Comparison of ENCODE assay signal across 22 cellular contexts in genomic region chr2:207933396-207934045, GRCh38.
DNase-seq lines count a peak whose midpoint lies in the region; TF ChIP-seq lines count a peak whose summit lies in the region.
"Had no signal": no experiment of that assay in that cellular context is flagged by ENCODE, and none has a peak within 500 bp of the region (broad histone marks: within the 10 kb centered on the region; RNA-seq: fewer than 3 reads in every experiment).

No MANE protein-coding gene starts in this region.

- H3K27me3 ChIP-seq in breast epithelium (no peaks in the 10 kb centered on the region), mammary epithelial cell (ENCODE audit: insufficient read depth, low read length) (no peaks in the 10 kb centered on the region), NT2/D1 (ENCODE audit: insufficient read depth, insufficient read length) (no peaks in the 10 kb centered on the region), thyroid gland (no peaks in the 10 kb centered on the region), ascending aorta (no peaks in the 10 kb centered on the region)
- H3K27me3 ChIP-seq: BE2C, MG63 had no signal

- dilution Hi-C loops in mammary epithelial cell (cut with HindIII; ENCODE audit: low sequenced_read_pairs): no loop called here

- intact Hi-C loops in breast epithelium (cut with DNase I; ENCODE audit: low total_unique reads): no loop called here
- intact Hi-C loops in mammary epithelial cell (cut with micrococcal nuclease): no loop called here
- intact Hi-C loops in thyroid gland (cut with DNase I): no loop called here
- intact Hi-C loops in ascending aorta (cut with DNase I): no loop called here

- DNase-seq in breast epithelium (ENCODE audit: low spot score in 2 of 2): peak in 1 of 2 donors; percentile 24
- no peak for DNase-seq in mammary epithelial cell
- DNase-seq in NT2/D1 (ENCODE audit: low read depth, low spot score): peak; percentile 46
- DNase-seq in iPS-NIHi11 (ENCODE audit: low spot score): peak; percentile 38
- DNase-seq in thyroid gland: peak; percentile 61 to 64
- no peak for DNase-seq in ascending aorta (ENCODE audit: low spot score in 2 of 2)
- DNase-seq in effector CD4-positive, alpha-beta T cell: no peak
- DNase-seq in immature natural killer cell: no peak
- DNase-seq: activated CD4-positive, alpha-beta T cell treated with anti-CD3 and anti-CD28 coated beads, Interleukin-2, amount 10 ng/mL, durations not matched to agents 7 days and 5 days; activated naive CD4-positive, alpha-beta T cell treated with anti-CD3 and anti-CD28 coated beads, Interleukin-2, amount 10 ng/mL, durations not matched to agents 7 days and 5 days; amniotic stem cell; BE2C; DND-41; KBM-7; MG63; NCI-H1436 treated with DMSO at 0.1 percent for 48 hours; SK-N-SH had no signal

- H3K4me3 ChIP-seq in breast epithelium (no peak overlapping the region), mammary epithelial cell (replicated peaks in 1 of 3; ENCODE audit: insufficient read depth in 1 of 3, low read depth in 2 of 3, low read length in 3 of 3) (no peak overlapping the region), NT2/D1 (ENCODE audit: insufficient read length, low read depth) (no peak overlapping the region), thyroid gland (replicated peaks in 1 of 3) (no peak overlapping the region), ascending aorta (no peak overlapping the region)
- H3K4me3 ChIP-seq: GM12878, MG63 had no signal

- no peak overlapping the region for H3K4me3 Mint-ChIP-seq in immature natural killer cell
- H3K4me3 Mint-ChIP-seq: activated CD4-positive, alpha-beta T cell treated with anti-CD3 and anti-CD28 coated beads, Interleukin-2, amount 10 ng/mL, durations not matched to agents 7 days and 5 days; activated naive CD4-positive, alpha-beta T cell treated with anti-CD3 and anti-CD28 coated beads, Interleukin-2, amount 10 ng/mL, durations not matched to agents 7 days and 5 days; activated T-helper 1 cell treated with anti-CD3 and anti-CD28 coated beads, Interleukin-12 subunit alpha, Interleukin-12 subunit beta, Interleukin-2, Interleukin-4 antibody, amounts not matched to agents 30 ng/mL and 10 ng/mL and 1 ng/mL, durations not matched to agents 14 hours and 24 hours and 36 hours; dendritic cell treated with granulocyte-macrophage colony-stimulating factor and Interleukin-4, amounts not matched to agents 40 ng/mL and 50 ng/mL, for 4 days had no signal

- CTCF ChIA-PET in mammary epithelial cell (lab: Charles Lee; ENCODE audit: low non-redundant PET): no interaction called here

- TF ChIP-seq POLR2A in breast epithelium (IDR thresholded peaks at IDR 0.05) (no peak), thyroid gland (IDR thresholded peaks at IDR 0.05) (no peak)

- H2AFZ ChIP-seq in mammary epithelial cell (ENCODE audit: low read depth, low read length): no peak overlapping the region

- no peaks in the 10 kb centered on the region for H3K4me1 Mint-ChIP-seq in immature natural killer cell
- H3K4me1 Mint-ChIP-seq: activated CD4-positive, alpha-beta T cell treated with anti-CD3 and anti-CD28 coated beads, Interleukin-2, amount 10 ng/mL, durations not matched to agents 7 days and 5 days; activated naive CD4-positive, alpha-beta T cell treated with anti-CD3 and anti-CD28 coated beads, Interleukin-2, amount 10 ng/mL, durations not matched to agents 7 days and 5 days had no signal

- no TSS peak for BruUV-seq in mammary epithelial cell (replicated peaks; lab: Mats Ljungman, UMichigan)

- peak overlapping the region; percentile 27 to 73 for H3K27ac ChIP-seq in breast epithelium
- H3K27ac ChIP-seq in mammary epithelial cell (ENCODE audit: insufficient read depth, low read depth, low read length): no peak overlapping the region
- peak overlapping the region; percentile 64 to 72 (median 68) for H3K27ac ChIP-seq in thyroid gland
- H3K27ac ChIP-seq in ascending aorta: no peak overlapping the region
- H3K27ac ChIP-seq: RWPE1, VCaP had no signal

- in situ Hi-C loops in mammary epithelial cell (cut with MboI; ENCODE audit: low sequenced_read_pairs in 2 of 2): no loop called here

- TF ChIP-seq CTCF in breast epithelium (IDR thresholded peaks at IDR 0.05) (no peak), mammary epithelial cell (conservative IDR thresholded peaks at IDR 0.05 in 1 of 2, IDR thresholded peaks at IDR 0.05 in 1 of 2; ENCODE audit: extremely low read depth in 1 of 2, insufficient read depth in 1 of 2, low read depth in 1 of 2, low read length in 2 of 2) (no peak), thyroid gland (IDR thresholded peaks at IDR 0.05) (no peak), ascending aorta (IDR thresholded peaks at IDR 0.05) (no peak)

- peaks cover 3 to 15% (median 8%) of the 10 kb centered on the region in 3 donors for H3K36me3 Mint-ChIP-seq in immature natural killer cell
- H3K36me3 Mint-ChIP-seq: activated naive CD4-positive, alpha-beta T cell treated with anti-CD3 and anti-CD28 coated beads, Interleukin-2, amount 10 ng/mL, durations not matched to agents 7 days and 5 days had no signal

- H3K4me1 ChIP-seq in breast epithelium (no peaks in the 10 kb centered on the region), mammary epithelial cell (ENCODE audit: insufficient read depth, low read length) (no peaks in the 10 kb centered on the region), NT2/D1 (ENCODE audit: insufficient read depth, insufficient read length) (no peaks in the 10 kb centered on the region), thyroid gland (peaks cover 39 to 58% of the 10 kb centered on the region in 2 donors), ascending aorta (no peaks in the 10 kb centered on the region)

- H3K36me3 ChIP-seq in breast epithelium (peaks cover 3% of the 10 kb centered on the region), mammary epithelial cell (ENCODE audit: insufficient read depth, low read length) (no peaks in the 10 kb centered on the region), NT2/D1 (ENCODE audit: insufficient read depth, insufficient read length, low read length) (no peaks in the 10 kb centered on the region), thyroid gland (no peaks in the 10 kb centered on the region), ascending aorta (peaks cover 0 to 5% of the 10 kb centered on the region in 2 donors)
- H3K36me3 ChIP-seq: BE2C, MG63 had no signal

- no peak overlapping the region for H3K27ac Mint-ChIP-seq in immature natural killer cell
- H3K27ac Mint-ChIP-seq: activated CD4-positive, alpha-beta T cell treated with anti-CD3 and anti-CD28 coated beads, Interleukin-2, amount 10 ng/mL, durations not matched to agents 7 days and 5 days; activated naive CD4-positive, alpha-beta T cell treated with anti-CD3 and anti-CD28 coated beads, Interleukin-2, amount 10 ng/mL, durations not matched to agents 7 days and 5 days; activated T-helper 1 cell treated with anti-CD3 and anti-CD28 coated beads, Interleukin-12 subunit alpha, Interleukin-12 subunit beta, Interleukin-2, Interleukin-4 antibody, amounts not matched to agents 30 ng/mL and 10 ng/mL and 1 ng/mL, durations not matched to agents 14 hours and 24 hours and 36 hours; dendritic cell treated with granulocyte-macrophage colony-stimulating factor and Interleukin-4, amounts not matched to agents 40 ng/mL and 50 ng/mL, for 4 days had no signal

- H3K9me3 ChIP-seq in breast epithelium (no peaks in the 10 kb centered on the region), mammary epithelial cell (replicated peaks; ENCODE audit: insufficient read depth, low read length) (no peaks in the 10 kb centered on the region), NT2/D1 (ENCODE audit: insufficient read depth, low read length) (no peaks in the 10 kb centered on the region), thyroid gland (no peaks in the 10 kb centered on the region), ascending aorta (no peaks in the 10 kb centered on the region)
- H3K9me3 ChIP-seq: BE2C, MG63, SK-N-SH had no signal

- no peaks in the 10 kb centered on the region for H3K79me2 ChIP-seq in mammary epithelial cell (ENCODE audit: insufficient read depth, low read length)

- no peak overlapping the region for H3K4me2 ChIP-seq in mammary epithelial cell (ENCODE audit: insufficient read depth, low read depth, low read length)
- H3K4me2 ChIP-seq: SK-N-SH had no signal

- no peaks in the 10 kb centered on the region for H3K9me3 Mint-ChIP-seq in immature natural killer cell
- H3K9me3 Mint-ChIP-seq: activated CD4-positive, alpha-beta T cell treated with anti-CD3 and anti-CD28 coated beads, Interleukin-2, amount 10 ng/mL, durations not matched to agents 7 days and 5 days; activated naive CD4-positive, alpha-beta T cell treated with anti-CD3 and anti-CD28 coated beads, Interleukin-2, amount 10 ng/mL, durations not matched to agents 7 days and 5 days; activated T-helper 1 cell treated with anti-CD3 and anti-CD28 coated beads, Interleukin-12 subunit alpha, Interleukin-12 subunit beta, Interleukin-2, Interleukin-4 antibody, amounts not matched to agents 30 ng/mL and 10 ng/mL and 1 ng/mL, durations not matched to agents 14 hours and 24 hours and 36 hours; dendritic cell treated with granulocyte-macrophage colony-stimulating factor and Interleukin-4, amounts not matched to agents 40 ng/mL and 50 ng/mL, for 4 days had no signal

- no peaks in the 10 kb centered on the region for H3K27me3 Mint-ChIP-seq in immature natural killer cell (ENCODE audit: low read depth in 3 of 3)
- H3K27me3 Mint-ChIP-seq: activated CD4-positive, alpha-beta T cell treated with anti-CD3 and anti-CD28 coated beads, Interleukin-2, amount 10 ng/mL, durations not matched to agents 7 days and 5 days; activated naive CD4-positive, alpha-beta T cell treated with anti-CD3 and anti-CD28 coated beads, Interleukin-2, amount 10 ng/mL, durations not matched to agents 7 days and 5 days; dendritic cell treated with granulocyte-macrophage colony-stimulating factor and Interleukin-4, amounts not matched to agents 40 ng/mL and 50 ng/mL, for 4 days had no signal

- WGBS in mammary epithelial cell (ENCODE audit: low coverage, missing lambda C conversion rate): 56% methylated on average over 9 of the region's 9 CpGs
- WGBS in thyroid gland, 2 donors: 50 to 60% methylated on average over 9 of the region's 9 CpGs

- no peaks in the 10 kb centered on the region for H4K20me1 ChIP-seq in mammary epithelial cell (ENCODE audit: insufficient read depth, low read length)

- H3K9ac ChIP-seq in mammary epithelial cell (ENCODE audit: insufficient read depth, low read length) (no peak overlapping the region), NT2/D1 (ENCODE audit: insufficient read length, low read depth) (no peak overlapping the region)
- H3K9ac ChIP-seq: SK-N-SH had no signal

Comparison
In these comparisons a context has a peak if more than half of its experiments do, and no peak if none do; other contexts are left out.
1. H3K27ac ChIP-seq: peak in breast epithelium (2 of 2) and thyroid gland (3 of 3); none in mammary epithelial cell (single experiment) and ascending aorta (0 of 2).
2. DNase-seq: peak in NT2/D1 (single experiment), iPS-NIHi11 (single experiment) and thyroid gland (2 of 2); none in mammary epithelial cell (single experiment), ascending aorta (0 of 2), effector CD4-positive, alpha-beta T cell (single experiment) and immature natural killer cell (0 of 3).